Comparison of ENCODE assay signal across 8 cellular contexts in the genomic region with DNA sequence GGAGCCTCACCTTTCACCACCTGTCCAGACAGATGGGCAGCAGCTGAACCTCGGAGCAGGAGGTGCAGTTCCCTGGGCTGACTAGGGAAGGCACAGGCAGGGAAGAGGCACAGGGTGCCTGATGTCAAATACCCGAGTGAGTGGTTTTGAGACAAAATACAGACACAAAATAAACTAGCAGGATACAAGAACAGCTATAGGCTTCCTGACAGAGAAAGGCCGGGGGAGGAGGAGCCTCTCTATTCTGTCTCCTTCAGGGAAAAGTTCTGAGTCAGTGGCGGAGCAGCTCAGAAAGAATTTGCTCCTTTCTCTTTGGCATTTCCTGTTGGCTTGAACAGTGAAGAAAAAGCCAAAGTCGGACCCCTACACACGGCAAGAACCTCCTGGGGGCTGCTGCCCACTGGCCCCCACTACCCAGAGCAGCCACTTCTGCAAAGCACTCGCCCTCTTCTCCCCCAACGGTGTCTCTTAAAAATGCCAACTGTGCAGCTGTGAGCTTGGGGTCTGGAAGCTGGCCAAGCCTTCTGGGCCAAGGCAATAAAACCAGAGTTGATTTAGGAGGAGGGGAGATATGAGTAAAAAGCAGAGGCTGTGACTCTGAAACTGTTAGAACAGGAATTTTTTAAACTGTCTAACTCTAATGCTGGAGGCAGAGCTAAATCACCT. TPM values are rescaled to one million over a fixed set of nuclear protein-coding genes. Genes with fewer than 3 reads are reported as not detected.
DNase-seq lines count a peak whose midpoint lies in the region; ATAC-seq and TF ChIP-seq lines count a peak whose summit lies in the region.

No MANE protein-coding gene starts in this region.

- peaks cover 15 to 25% of the 10 kb centered on the region in 2 donors for H3K36me3 ChIP-seq in body of pancreas (replicated peaks in 1 of 2; ENCODE audit: insufficient read depth in 1 of 2, low read depth in 2 of 2)
- H3K36me3 ChIP-seq in kidney epithelial cell (ENCODE audit: control insufficient read depth, insufficient read depth, low read length): peaks cover 4% of the 10 kb centered on the region
- H3K36me3 ChIP-seq in thymus (ENCODE audit: control insufficient read depth, insufficient read depth): peaks cover 92% of the 10 kb centered on the region

- no peak overlapping the region for H3K27ac Mint-ChIP-seq in activated naive CD8-positive, alpha-beta T cell treated with anti-CD3 and anti-CD28 coated beads for 36 hours

- no peaks in the 10 kb centered on the region for H3K4me1 Mint-ChIP-seq in activated naive CD8-positive, alpha-beta T cell treated with anti-CD3 and anti-CD28 coated beads for 36 hours

- H3K4me1 ChIP-seq in body of pancreas (peaks cover 24% of the 10 kb centered on the region), thymus (ENCODE audit: control insufficient read depth, insufficient read depth, low read length) (no peaks in the 10 kb centered on the region)

- peak overlapping the region; percentile 54 to 84 (median 82) for H3K27ac ChIP-seq in body of pancreas
- H3K27ac ChIP-seq in thymus (ENCODE audit: low read depth): peak overlapping the region; percentile 68

- H3K9me3 ChIP-seq in body of pancreas (no peaks in the 10 kb centered on the region), thymus (ENCODE audit: control insufficient read depth) (no peaks in the 10 kb centered on the region)

- intact Hi-C loops in body of pancreas (cut with DNase I): no loop called here

- 2 to 4% methylated on average over 6 to 8 of the region's 8 CpGs for WGBS in body of pancreas, 2 donors
- 12% methylated on average over 8 of the region's 8 CpGs for WGBS in thymus

- H3K4me3 Mint-ChIP-seq in activated naive CD8-positive, alpha-beta T cell treated with anti-CD3 and anti-CD28 coated beads for 36 hours: no peak overlapping the region

- H3K27me3 Mint-ChIP-seq in activated naive CD8-positive, alpha-beta T cell treated with anti-CD3 and anti-CD28 coated beads for 36 hours: no peaks in the 10 kb centered on the region

- H3K36me3 Mint-ChIP-seq in activated naive CD8-positive, alpha-beta T cell treated with anti-CD3 and anti-CD28 coated beads for 36 hours: peaks cover 24% of the 10 kb centered on the region

- DNase-seq in Daoy (ENCODE audit: low read depth): peak; percentile 98
- DNase-seq in NCI-H2081 treated with DMSO at 0.1 percent for 48 hours (lab: John Stamatoyannopoulos, UW): peak; percentile 59
- DNase-seq in body of pancreas: peak; percentile 82 to 94 (median 89)
- peak; percentile 85 for DNase-seq in kidney epithelial cell (ENCODE audit: low read depth)
- DNase-seq in midbrain (lab: John Stamatoyannopoulos, UW): no peak
- DNase-seq in activated naive CD8-positive, alpha-beta T cell treated with anti-CD3 and anti-CD28 coated beads for 36 hours: no peak

- H3K4me3 ChIP-seq in body of pancreas (no peak overlapping the region), kidney epithelial cell (ENCODE audit: low read depth, low read length) (no peak overlapping the region), thymus (ENCODE audit: low read length) (no peak overlapping the region)

- TF ChIP-seq CTCF in body of pancreas (IDR thresholded peaks at IDR 0.05) (peak in 1 of 7 experiments; percentile 8), kidney epithelial cell (IDR thresholded peaks at IDR 0.05; ENCODE audit: insufficient read depth, low read length, poor library complexity, severe bottlenecking) (no peak)

- no peaks in the 10 kb centered on the region for H3K9me3 Mint-ChIP-seq in activated naive CD8-positive, alpha-beta T cell treated with anti-CD3 and anti-CD28 coated beads for 36 hours

- H3K27me3 ChIP-seq in body of pancreas: no peaks in the 10 kb centered on the region
- H3K27me3 ChIP-seq in kidney epithelial cell (ENCODE audit: control insufficient read depth, insufficient read depth, low read length): no peaks in the 10 kb centered on the region
- H3K27me3 ChIP-seq in thymus (ENCODE audit: control insufficient read depth, insufficient read depth): no peaks in the 10 kb centered on the region

- TF ChIP-seq POLR2A in body of pancreas (IDR thresholded peaks at IDR 0.05): peak in 1 of 3 donors; percentile 6

- ATAC-seq in body of pancreas (peak; percentile 85), HG03571 (IDR thresholded peaks at IDR 0.05; ENCODE audit: unreplicated experiment) (no peak)

RNA-seq across cellular contexts. Expression of gene FAAP100, which starts 14.4 kb away (rescaled TPM):
- 11.7 TPM in 2 replicates for total RNA-seq in Daoy (2014; rRNA removed; shearing (Covaris generic))
- total RNA-seq in body of pancreas (10 to 100 TPM; 27.8 to 50.4 TPM), kidney epithelial cell (41.4 and 49.1 TPM in 2 replicates)
- 43.9 TPM for polyA plus RNA-seq in thymus
- total RNA-seq in activated naive CD8-positive, alpha-beta T cell treated with anti-CD3 and anti-CD28 coated beads for 36 hours: 10 to 100 TPM; 48.1 to 51.1 TPM

RNA-seq across cellular contexts. Expression of gene FSCN2, which starts 38.4 kb away (rescaled TPM):
- total RNA-seq in Daoy (2014; rRNA removed; shearing (Covaris generic)): 0.17 TPM in 1 of 2 replicates, not detected in the other
- total RNA-seq in body of pancreas (10 to 100 TPM in 1 of 2 donors, 1 to 10 TPM in 1; 7.0 to 13.5 TPM), kidney epithelial cell (0.29 and 0.41 TPM in 2 replicates)
- polyA plus RNA-seq in thymus: 0.87 TPM
- under 1 TPM; 0.29 to 0.36 TPM for total RNA-seq in activated naive CD8-positive, alpha-beta T cell treated with anti-CD3 and anti-CD28 coated beads for 36 hours

RNA-seq across cellular contexts. Expression of gene ACTG1, which starts 54.0 kb away (rescaled TPM):
- 5,410 and 5,454 TPM in 2 replicates for total RNA-seq in Daoy (2014; rRNA removed; shearing (Covaris generic))
- total RNA-seq in body of pancreas (1,000 to 10,000 TPM; 1,634 to 1,790 TPM), kidney epithelial cell (8,883 and 9,424 TPM in 2 replicates)
- 2,739 TPM for polyA plus RNA-seq in thymus
- total RNA-seq in activated naive CD8-positive, alpha-beta T cell treated with anti-CD3 and anti-CD28 coated beads for 36 hours: 1,000 to 10,000 TPM; 4,989 to 4,998 TPM

Comparison
In these comparisons a context has a peak if more than half of its experiments do, and no peak if none do; other contexts are left out.
1. DNase-seq: peak in Daoy (single experiment), NCI-H2081 treated with DMSO at 0.1 percent for 48 hours (single experiment), body of pancreas (4 of 4) and kidney epithelial cell (single experiment); none in midbrain (single experiment) and activated naive CD8-positive, alpha-beta T cell treated with anti-CD3 and anti-CD28 coated beads for 36 hours (single experiment).